Comparison of ENCODE assay signal across 9 cellular contexts in the genomic region with DNA sequence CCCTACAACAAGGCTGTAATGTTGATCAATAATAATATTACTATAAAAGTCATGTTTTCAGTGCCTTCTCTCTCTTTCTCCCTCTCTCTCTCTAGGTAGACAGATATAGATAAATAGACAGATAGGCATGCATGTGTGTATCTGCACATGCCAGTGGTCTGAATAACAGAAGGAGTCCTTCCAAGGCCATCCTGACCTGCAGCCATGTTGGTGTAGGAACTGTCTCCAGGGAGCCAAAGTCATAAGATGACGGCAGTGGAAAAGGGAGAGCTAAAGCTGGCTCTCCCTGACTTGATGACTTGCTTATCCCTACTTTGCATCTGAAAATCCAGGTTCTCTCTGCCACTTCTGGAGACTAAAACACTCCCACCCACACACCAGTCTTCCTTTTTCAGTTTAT.
"Had no signal": no experiment of that assay in that cellular context is flagged by ENCODE, and none has a peak within 500 bp of the region (broad histone marks: within the 10 kb centered on the region; RNA-seq: fewer than 3 reads in every experiment).

No MANE protein-coding gene starts in this region.

- H3K27ac ChIP-seq: GM23248 had no signal

- H3K36me3 ChIP-seq: HAP-1 had no signal

- H3K4me3 ChIP-seq: GM23248, GM23338, HAP-1 had no signal

- DNase-seq: GM23248, GOT3, H7, H9, HCEC 1CT, HFFc6 had no signal

- ATAC-seq: GM23338, HCT116 had no signal

- H3K9me3 ChIP-seq: HAP-1 had no signal

- H3K4me1 ChIP-seq: HAP-1 had no signal
